In genomic region chr10:119501690-119502089, GRCh38 we compare ENCODE assay signal across 14 cellular contexts. TPM values are rescaled to one million over a fixed set of nuclear protein-coding genes. Genes with fewer than 3 reads are reported as not detected.
A peak's percentile ranks its signal among the peaks of the same experiment; 100 is the strongest.
DNase-seq lines count a peak whose midpoint lies in the region; ATAC-seq, FAIRE-seq and TF ChIP-seq lines count a peak whose summit lies in the region.
"Had no signal": no experiment of that assay in that cellular context is flagged by ENCODE, and none has a peak within 500 bp of the region (broad histone marks: within the 10 kb centered on the region; RNA-seq: fewer than 3 reads in every experiment).

No MANE protein-coding gene starts in this region.

- intact Hi-C loops in CD4-positive, alpha-beta T cell (cut with DNase I, micrococcal nuclease), result loop anchor here (1.0 to 10.0 kb wide), 8 partner anchors 15 to 195 kb away; partner anchors contain the start of genes BAG3 (in 1 of the 2), RGS10 (in 1 of the 2) and TIAL1 (in 1 of the 2)
- intact Hi-C loops in esophagus squamous epithelium (cut with DNase I), result no loop called here
- intact Hi-C loops in thyroid gland (cut with DNase I), result no loop called here

- peak overlapping the region; percentile 99 for H3K27ac Mint-ChIP-seq in CD4-positive, alpha-beta T cell
- peak overlapping the region; percentile 91 for H3K27ac Mint-ChIP-seq in T-helper 2 cell treated with Interferon-gamma antibody and Interleukin-4, amounts not matched to agents 5 μg/mL and 100 μg/mL, for 36 hours
- H3K27ac Mint-ChIP-seq in glutamatergic neuron (ENCODE audit: unreplicated experiment), result peak overlapping the region; percentile 59

- DNase-seq in CD4-positive, alpha-beta T cell, result peak in 2 of 10 experiments; percentile 18 to 26
- no peak for DNase-seq in T-helper 2 cell treated with Interferon-gamma antibody and Interleukin-4, amounts not matched to agents 5 μg/mL and 100 μg/mL, for 36 hours (ENCODE audit: low spot score)
- DNase-seq in glutamatergic neuron, result no peak
- no peak for DNase-seq in esophagus squamous epithelium (lab: John Stamatoyannopoulos, UW)
- no peak for DNase-seq in thyroid gland
- DNase-seq in D721Med (ENCODE audit: insufficient read length, low spot score), result no peak
- DNase-seq: caudate nucleus, KBM-7, kidney glomerular epithelial cell, NCI-H187, NCI-H774, SHP77 had no signal

- 84 to 92% methylated on average over 2 of the region's 2 CpGs for WGBS in esophagus squamous epithelium, 2 donors
- WGBS in thyroid gland, 2 donors, result 97 to 100% methylated on average over 2 of the region's 2 CpGs

- no peaks in the 10 kb centered on the region for H3K9me3 Mint-ChIP-seq in CD4-positive, alpha-beta T cell
- H3K9me3 Mint-ChIP-seq in T-helper 2 cell treated with Interferon-gamma antibody and Interleukin-4, amounts not matched to agents 5 μg/mL and 100 μg/mL, for 36 hours, result no peaks in the 10 kb centered on the region
- H3K9me3 Mint-ChIP-seq in glutamatergic neuron (ENCODE audit: unreplicated experiment), result peaks cover 16% of the 10 kb centered on the region

- FAIRE-seq in D721Med (lab: Jason Lieb, UNC), result no peak

- peaks cover 94% of the 10 kb centered on the region for H3K4me1 Mint-ChIP-seq in CD4-positive, alpha-beta T cell (ENCODE audit: low read depth)
- H3K4me1 Mint-ChIP-seq in T-helper 2 cell treated with Interferon-gamma antibody and Interleukin-4, amounts not matched to agents 5 μg/mL and 100 μg/mL, for 36 hours (ENCODE audit: low read depth), result peaks cover 69% of the 10 kb centered on the region
- peaks cover 19% of the 10 kb centered on the region for H3K4me1 Mint-ChIP-seq in glutamatergic neuron (ENCODE audit: low read depth, unreplicated experiment)

- no peaks in the 10 kb centered on the region for H3K27me3 Mint-ChIP-seq in CD4-positive, alpha-beta T cell
- no peaks in the 10 kb centered on the region for H3K27me3 Mint-ChIP-seq in T-helper 2 cell treated with Interferon-gamma antibody and Interleukin-4, amounts not matched to agents 5 μg/mL and 100 μg/mL, for 36 hours (ENCODE audit: low read depth)
- peaks cover 15% of the 10 kb centered on the region for H3K27me3 Mint-ChIP-seq in glutamatergic neuron (ENCODE audit: unreplicated experiment)

- H3K4me1 ChIP-seq in esophagus squamous epithelium (peaks cover 0 to 54% (median 8%) of the 10 kb centered on the region in 3 donors), thyroid gland (peaks cover 0 to 6% of the 10 kb centered on the region in 2 donors)

- H3K9me3 ChIP-seq in CD4-positive, alpha-beta T cell (ENCODE audit: control insufficient read depth, low read length), result no peaks in the 10 kb centered on the region
- H3K9me3 ChIP-seq in esophagus squamous epithelium (no peaks in the 10 kb centered on the region), thyroid gland (no peaks in the 10 kb centered on the region)

- H3K4me3 ChIP-seq in esophagus squamous epithelium, result no peak overlapping the region
- no peak overlapping the region for H3K4me3 ChIP-seq in thyroid gland (replicated peaks in 1 of 3)

- peak overlapping the region; percentile 80 for H3K4me3 Mint-ChIP-seq in CD4-positive, alpha-beta T cell
- peak overlapping the region; percentile 79 for H3K4me3 Mint-ChIP-seq in T-helper 2 cell treated with Interferon-gamma antibody and Interleukin-4, amounts not matched to agents 5 μg/mL and 100 μg/mL, for 36 hours
- no peak overlapping the region for H3K4me3 Mint-ChIP-seq in glutamatergic neuron (ENCODE audit: unreplicated experiment)

- no peak for TF ChIP-seq CTCF in CD4-positive, alpha-beta T cell (IDR thresholded peaks at IDR 0.05)
- no peak for TF ChIP-seq CTCF in glutamatergic neuron (IDR thresholded peaks at IDR 0.05; ENCODE audit: partially characterized antibody, unreplicated experiment)
- no peak for TF ChIP-seq CTCF in esophagus squamous epithelium (IDR thresholded peaks at IDR 0.05)
- no peak for TF ChIP-seq CTCF in thyroid gland (IDR thresholded peaks at IDR 0.05)
- no peak for TF ChIP-seq CTCF in D721Med (IDR thresholded peaks at IDR 0.05; ENCODE audit: insufficient read depth, missing control alignments)

- TF ChIP-seq POLR2A in esophagus squamous epithelium (IDR thresholded peaks at IDR 0.05) (no peak), thyroid gland (IDR thresholded peaks at IDR 0.05) (no peak)

- CTCF ChIA-PET in CD4-positive, alpha-beta T cell (lab: Charles Lee), result no interaction called here

- peak; percentile 24 for ATAC-seq in CD4-positive, alpha-beta T cell (ENCODE audit: poor library complexity)
- peak; percentile 36 for ATAC-seq in GM18868 (IDR thresholded peaks at IDR 0.05; ENCODE audit: unreplicated experiment)
- ATAC-seq in GM19467 (IDR thresholded peaks at IDR 0.05; ENCODE audit: unreplicated experiment), result no peak

- H3K27ac ChIP-seq in CD4-positive, alpha-beta T cell (ENCODE audit: low read depth, low read length), result peak overlapping the region; percentile 95
- H3K27ac ChIP-seq in esophagus squamous epithelium (peak overlapping the region in 2 of 4 donors; percentile 9 to 59), thyroid gland (no peak overlapping the region)

- peaks cover 78% of the 10 kb centered on the region for H3K36me3 Mint-ChIP-seq in CD4-positive, alpha-beta T cell (ENCODE audit: low read depth)
- H3K36me3 Mint-ChIP-seq in T-helper 2 cell treated with Interferon-gamma antibody and Interleukin-4, amounts not matched to agents 5 μg/mL and 100 μg/mL, for 36 hours (ENCODE audit: low read depth), result peaks cover 71% of the 10 kb centered on the region
- peaks cover 4% of the 10 kb centered on the region for H3K36me3 Mint-ChIP-seq in glutamatergic neuron (ENCODE audit: unreplicated experiment)

- POLR2A ChIA-PET in CD4-positive, alpha-beta T cell (lab: Charles Lee), result interaction anchor here (1.6 to 5.9 kb wide), 3 partner anchors 16 to 40 kb away, joined by 5 to 74 read pairs (median 23); partner anchors contain the start of gene RGS10

- H3K36me3 ChIP-seq in esophagus squamous epithelium (peaks cover 0 to 43% (median 0%) of the 10 kb centered on the region in 3 donors), thyroid gland (no peaks in the 10 kb centered on the region)

- no peaks in the 10 kb centered on the region for H3K27me3 ChIP-seq in CD4-positive, alpha-beta T cell (ENCODE audit: control insufficient read depth, insufficient read depth, low read length)
- H3K27me3 ChIP-seq in esophagus squamous epithelium (no peaks in the 10 kb centered on the region), thyroid gland (no peaks in the 10 kb centered on the region)

RNA-seq across cellular contexts. Expression of gene RGS10, which starts 40.8 kb away (rescaled TPM):
- total RNA-seq in CD4-positive, alpha-beta T cell, result 100 to 1,000 TPM; 132 to 134 TPM
- total RNA-seq in glutamatergic neuron (ENCODE audit: unreplicated experiment), result 311 TPM
- total RNA-seq in esophagus squamous epithelium, result 10 to 100 TPM; 25.5 to 55.8 (median 43.9) TPM
- total RNA-seq in thyroid gland, result 10 to 100 TPM; 21.4 to 97.6 (median 35.5) TPM

Comparison
In these comparisons a context has a peak if more than half of its experiments do, and no peak if none do; other contexts are left out.
1. intact Hi-C loops: an anchor here in CD4-positive, alpha-beta T cell (1.0 to 10.0 kb wide); none called in esophagus squamous epithelium and thyroid gland.